Comparison of ENCODE assay signal across 10 cellular contexts in the genomic region with DNA sequence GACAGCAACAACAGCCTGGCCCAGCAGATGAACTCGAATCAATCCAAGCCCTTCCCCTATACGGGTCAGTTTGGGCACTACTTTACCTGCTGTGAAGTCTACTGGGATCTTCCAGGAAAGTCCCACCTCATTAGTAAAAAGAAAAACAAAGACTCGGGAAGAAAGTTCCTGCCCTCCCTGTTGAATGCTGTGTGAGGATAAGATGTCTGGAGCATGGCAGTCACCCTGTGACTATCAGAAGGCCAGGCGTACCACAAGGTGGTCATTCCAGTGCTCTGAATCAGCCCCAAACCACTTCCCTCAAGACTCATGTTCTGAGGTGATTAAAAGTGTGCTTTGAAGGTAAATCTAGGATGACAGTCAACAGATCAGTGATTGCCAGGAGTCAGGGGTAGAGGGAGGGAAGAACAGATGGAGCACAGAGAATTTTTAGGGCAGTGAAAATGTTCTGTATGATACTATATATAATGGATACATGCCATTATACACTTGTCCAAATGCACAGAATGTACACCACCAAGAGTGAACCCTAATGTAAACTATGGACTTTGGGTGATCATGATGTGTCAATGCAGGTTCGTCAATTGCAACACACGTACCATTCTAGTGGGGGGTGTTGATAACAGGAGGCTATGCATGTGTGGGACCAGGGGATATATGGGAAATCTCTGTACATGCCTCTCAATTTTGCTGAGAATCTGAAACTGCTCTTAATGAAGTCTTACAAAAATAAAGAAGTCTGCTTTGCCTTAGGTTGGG. TPM values are rescaled to one million over a fixed set of nuclear protein-coding genes. Genes with fewer than 3 reads are reported as not detected.
A peak's percentile ranks its signal among the peaks of the same experiment; 100 is the strongest.
DNase-seq lines count a peak whose midpoint lies in the region; ATAC-seq, FAIRE-seq and TF ChIP-seq lines count a peak whose summit lies in the region.
"Had no signal": no experiment of that assay in that cellular context is flagged by ENCODE, and none has a peak within 500 bp of the region (broad histone marks: within the 10 kb centered on the region; RNA-seq: fewer than 3 reads in every experiment).

No MANE protein-coding gene starts in this region.

- intact Hi-C loops in Calu3 (cut with micrococcal nuclease; ENCODE audit: unreplicated experiment): no loop called here
- intact Hi-C loops in psoas muscle (cut with DNase I): no loop called here

- no peak overlapping the region for H3K27ac Mint-ChIP-seq in Calu3 (ENCODE audit: unreplicated experiment)

- peak overlapping the region; percentile 41 for H3K4me3 Mint-ChIP-seq in Calu3 (ENCODE audit: low read depth, unreplicated experiment)
- H3K4me3 Mint-ChIP-seq: brain had no signal

- BruUV-seq in Calu3 (replicated peaks; lab: Mats Ljungman, UMichigan): no TSS peak

- ATAC-seq in psoas muscle (no peak), GM19455 (IDR thresholded peaks at IDR 0.05; ENCODE audit: unreplicated experiment) (no peak)

- 71 to 74% (median 72%) methylated on average over 6 of the region's 6 CpGs for WGBS in psoas muscle, 3 donors

- H3K79me2 ChIP-seq in OCI-LY3 (ENCODE audit: low read length): peaks cover 99% of the 10 kb centered on the region

- H2AFZ ChIP-seq in OCI-LY3 (ENCODE audit: low read depth, low read length): no peak overlapping the region

- H4K20me1 ChIP-seq in OCI-LY3 (ENCODE audit: insufficient read depth, low read length): peaks cover 82% of the 10 kb centered on the region

- peak overlapping the region; percentile 38; the same call in 1 of the 2 replicates for H3K9ac ChIP-seq in OCI-LY3 (ENCODE audit: low read length)

- peak overlapping the region; percentile 75 for H3K4me2 ChIP-seq in OCI-LY3 (ENCODE audit: low read length)

- peaks cover 34% of the 10 kb centered on the region for H3K4me1 ChIP-seq in OCI-LY3 (ENCODE audit: low read length)
- H3K4me1 ChIP-seq in psoas muscle: peaks cover 86% of the 10 kb centered on the region

- peaks cover 16% of the 10 kb centered on the region for H3K36me3 Mint-ChIP-seq in Calu3 (ENCODE audit: insufficient read depth, unreplicated experiment)

- DNase-seq in Calu3 (peak; percentile 32), bronchial epithelial cell (ENCODE audit: low read depth) (peak; percentile 88), psoas muscle (no peak), NCI-H1092 (lab: John Stamatoyannopoulos, UW) (no peak), midbrain (lab: John Stamatoyannopoulos, UW) (no peak), SHP77 (lab: John Stamatoyannopoulos, UW) (no peak)
- DNase-seq: NCI-H1105 had no signal

- no peaks in the 10 kb centered on the region for H3K9me3 Mint-ChIP-seq in Calu3 (ENCODE audit: low read depth, unreplicated experiment)
- H3K9me3 Mint-ChIP-seq: brain had no signal

- H3K9me3 ChIP-seq in OCI-LY3 (ENCODE audit: insufficient read depth, low read length) (no peaks in the 10 kb centered on the region), psoas muscle (no peaks in the 10 kb centered on the region)

- H3K27me3 Mint-ChIP-seq in Calu3 (ENCODE audit: unreplicated experiment): no peaks in the 10 kb centered on the region
- H3K27me3 Mint-ChIP-seq: brain had no signal

- peak overlapping the region; percentile 81 for H3K27ac ChIP-seq in OCI-LY3 (ENCODE audit: low read length)
- H3K27ac ChIP-seq in psoas muscle: peak overlapping the region; percentile 38

- H3K4me3 ChIP-seq in OCI-LY3 (ENCODE audit: low read length): peak overlapping the region; percentile 57
- H3K4me3 ChIP-seq in bronchial epithelial cell (ENCODE audit: low read depth, low read length): no peak overlapping the region
- no peak overlapping the region for H3K4me3 ChIP-seq in psoas muscle

- H3K36me3 ChIP-seq in OCI-LY3 (replicated peaks; ENCODE audit: low read depth, low read length): peaks cover 20% of the 10 kb centered on the region
- peaks cover 4% of the 10 kb centered on the region for H3K36me3 ChIP-seq in bronchial epithelial cell (ENCODE audit: control insufficient read depth, insufficient read depth, low read length)
- peaks cover 3 to 12% of the 10 kb centered on the region in 2 donors for H3K36me3 ChIP-seq in psoas muscle (ENCODE audit: insufficient read depth in 1 of 2, low read depth in 1 of 2)

- TF ChIP-seq CTCF in Calu3 (IDR thresholded peaks at IDR 0.05; ENCODE audit: unreplicated experiment) (no peak), OCI-LY3 (IDR thresholded peaks at IDR 0.05; ENCODE audit: low read depth, low read length) (no peak), bronchial epithelial cell (IDR thresholded peaks at IDR 0.05; ENCODE audit: insufficient read depth, low read length, severe bottlenecking) (no peak), psoas muscle (IDR thresholded peaks at IDR 0.05) (no peak)

- no peak for FAIRE-seq in bronchial epithelial cell (lab: Jason Lieb, UNC)

- peaks cover 24% of the 10 kb centered on the region for H3K4me1 Mint-ChIP-seq in Calu3 (ENCODE audit: low read depth, unreplicated experiment)

- CTCF ChIA-PET in Calu3 (lab: Charles Lee): no interaction called here

- H3K27me3 ChIP-seq in OCI-LY3 (ENCODE audit: low read depth, low read length): no peaks in the 10 kb centered on the region
- no peaks in the 10 kb centered on the region for H3K27me3 ChIP-seq in bronchial epithelial cell (ENCODE audit: control insufficient read depth, insufficient read depth, low read length)
- no peaks in the 10 kb centered on the region for H3K27me3 ChIP-seq in psoas muscle (ENCODE audit: insufficient read depth in 3 of 3, low read length in 2 of 3)

RNA-seq across cellular contexts. Expression of a gene that starts 14.7 kb away (rescaled TPM):
- total RNA-seq in Calu3 (2022) (166 and 173 TPM in 2 replicates), bronchial epithelial cell (46.9 and 69.3 TPM in 2 replicates), psoas muscle (100 to 1,000 TPM in 2 of 4 donors, 10 to 100 TPM in 2; 78.4 to 166 (median 98.2) TPM)
- 100 to 1,000 TPM in 2 of 3 donors, 10 to 100 TPM in 1; 86.8 to 503 (median 141) TPM for polyA plus RNA-seq in psoas muscle

RNA-seq across cellular contexts. Expression of a gene that starts 49.2 kb away (rescaled TPM):
- total RNA-seq in Calu3 (2022) (8.2 and 18.9 TPM in 2 replicates), bronchial epithelial cell (96.4 and 176 TPM in 2 replicates), psoas muscle (1 to 10 TPM; 1.6 to 3.2 (median 1.9) TPM)
- 10 to 100 TPM in 1 of 3 donors, 1 to 10 TPM in 2; 1.9 to 10.5 (median 2.2) TPM for polyA plus RNA-seq in psoas muscle

Comparison
In these comparisons a context has a peak if more than half of its experiments do, and no peak if none do; other contexts are left out.
1. DNase-seq: peak in Calu3 (single experiment) and bronchial epithelial cell (single experiment); none in psoas muscle (0 of 2), NCI-H1092 (single experiment), midbrain (single experiment) and SHP77 (0 of 2).